Comparison of ENCODE assay signal across 27 cellular contexts in genomic region chr1:51740652-51741051, GRCh38.
A peak's percentile ranks its signal among the peaks of the same experiment; 100 is the strongest.
DNase-seq lines count a peak whose midpoint lies in the region; ATAC-seq and TF ChIP-seq lines count a peak whose summit lies in the region.
"Had no signal": no experiment of that assay in that cellular context is flagged by ENCODE, and none has a peak within 500 bp of the region (broad histone marks: within the 10 kb centered on the region; RNA-seq: fewer than 3 reads in every experiment).

No MANE protein-coding gene starts in this region.

- in situ Hi-C loops in GM13977 (cut with MboI; ENCODE audit: low pct_unique_long_range_greater_than_20kb, low sequenced_read_pairs, unreplicated experiment), result no loop called here

- no peak overlapping the region for H3K27ac Mint-ChIP-seq in activated B cell treated with CpG ODN at 0.5 μM for 24 hours
- peak overlapping the region; percentile 10 to 46 (median 14) for H3K27ac Mint-ChIP-seq in nephron
- H3K27ac Mint-ChIP-seq: activated CD8-positive, alpha-beta T cell treated with anti-CD3 and anti-CD28 coated beads for 36 hours; memory B cell had no signal

- ATAC-seq in GM18511 (IDR thresholded peaks at IDR 0.05; ENCODE audit: unreplicated experiment) (peak; percentile 63), activated B cell treated with CpG ODN at 0.5 μM for 24 hours (ENCODE audit: low read depth) (peak; percentile 34), HG03108 (IDR thresholded peaks at IDR 0.05; ENCODE audit: unreplicated experiment) (no peak)
- ATAC-seq: activated CD8-positive, alpha-beta T cell treated with anti-CD3 and anti-CD28 coated beads for 36 hours; body of pancreas; heart left ventricle had no signal

- H3K27me3 Mint-ChIP-seq in activated B cell treated with CpG ODN at 0.5 μM for 24 hours, result no peaks in the 10 kb centered on the region
- no peaks in the 10 kb centered on the region for H3K27me3 Mint-ChIP-seq in nephron (ENCODE audit: low read depth)
- H3K27me3 Mint-ChIP-seq: activated CD8-positive, alpha-beta T cell treated with anti-CD3 and anti-CD28 coated beads for 36 hours; memory B cell had no signal

- no peak overlapping the region for H3K27ac ChIP-seq in HEK293 (ENCODE audit: extremely low read depth, low read depth, low read length)
- H3K27ac ChIP-seq: heart left ventricle had no signal

- no peak for TF ChIP-seq CTCF in HEK293 (tag by site-specific recombination; IDR thresholded peaks at IDR 0.05)
- TF ChIP-seq CTCF in activated B cell treated with CpG ODN at 0.5 μM for 24 hours (IDR thresholded peaks at IDR 0.05), result no peak
- TF ChIP-seq CTCF in nephron (IDR thresholded peaks at IDR 0.05; ENCODE audit: unreplicated experiment in 3 of 3), result no peak
- no peak for TF ChIP-seq CTCF in GM13977 (IDR thresholded peaks at IDR 0.05; ENCODE audit: extremely low read depth, insufficient read depth, missing control alignments)

- H3K4me3 ChIP-seq in HEK293 (ENCODE audit: low read depth, low read length), result no peak overlapping the region
- H3K4me3 ChIP-seq: body of pancreas, heart left ventricle, smooth muscle cell had no signal

- H3K9me3 ChIP-seq in HEK293 (ENCODE audit: control insufficient read depth, insufficient read depth, low read depth, low read length), result no peaks in the 10 kb centered on the region
- H3K9me3 ChIP-seq: body of pancreas, heart left ventricle had no signal

- intact Hi-C loops in activated B cell treated with CpG ODN at 0.5 μM for 24 hours (cut with micrococcal nuclease), result no loop called here

- H3K4me3 Mint-ChIP-seq in activated B cell treated with CpG ODN at 0.5 μM for 24 hours (no peak overlapping the region), nephron (no peak overlapping the region)
- H3K4me3 Mint-ChIP-seq: activated CD8-positive, alpha-beta T cell treated with anti-CD3 and anti-CD28 coated beads for 36 hours; memory B cell had no signal

- POLR2A ChIA-PET in HEK293 (lab: Yijun Ruan, JAX) (no interaction called here), activated B cell treated with CpG ODN at 0.5 μM for 24 hours (lab: Charles Lee) (no interaction called here)

- DNase-seq in activated B cell treated with CpG ODN at 0.5 μM for 24 hours (no peak), GM13977 (ENCODE audit: low spot score) (no peak), nucleus accumbens (lab: John Stamatoyannopoulos, UW) (no peak)
- DNase-seq in activated CD8-positive, alpha-beta memory T cell treated with anti-CD3 and anti-CD28 coated beads for 24 hours, result no peak
- DNase-seq: activated CD8-positive, alpha-beta T cell treated with anti-CD3 and anti-CD28 coated beads for 36 hours; activated gamma-delta T cell treated with Interleukin-2 at 50 U/mL for 16 hours; activated T-cell treated with anti-CD3 and anti-CD28 coated beads for 4 hours; body of pancreas; C1 segment of cervical spinal cord; Calu3; DND-41; erythroblast; H7; heart left ventricle; KBM-7; MM.1S; NCI-H1417 treated with DMSO at 0.1 percent for 48 hours; NCI-H2081 treated with DMSO at 0.1 percent for 48 hours; NCI-H446 treated with DMSO at 0.1 percent for 48 hours; SHP77 treated with DMSO at 0.1 percent for 48 hours; stimulated activated CD4-positive, alpha-beta T cell treated with anti-CD3 and anti-CD28 coated beads, Interleukin-2, amount 100 ng/mL, for 24 hours had no signal

- CTCF ChIA-PET in HEK293 (lab: Yijun Ruan, JAX), result interaction anchor here (0.6 to 0.9 kb wide), 2 partner anchors 28 to 185 kb away, joined by 3 to 4 read pairs; no protein-coding TSS in a partner anchor
- CTCF ChIA-PET in activated B cell treated with CpG ODN at 0.5 μM for 24 hours (lab: Charles Lee), result no interaction called here

- H3K36me3 Mint-ChIP-seq in activated B cell treated with CpG ODN at 0.5 μM for 24 hours (ENCODE audit: low read depth), result peaks cover 10% of the 10 kb centered on the region
- peaks cover 9% of the 10 kb centered on the region for H3K36me3 Mint-ChIP-seq in nephron (ENCODE audit: low read depth)

- H3K4me1 ChIP-seq in HEK293 (ENCODE audit: control insufficient read depth, insufficient read depth, low read length), result peaks cover 53% of the 10 kb centered on the region

- H3K9me3 Mint-ChIP-seq in activated B cell treated with CpG ODN at 0.5 μM for 24 hours (no peaks in the 10 kb centered on the region), nephron (no peaks in the 10 kb centered on the region)
- H3K9me3 Mint-ChIP-seq: activated CD8-positive, alpha-beta T cell treated with anti-CD3 and anti-CD28 coated beads for 36 hours; memory B cell had no signal

- peaks cover 35% of the 10 kb centered on the region for H3K4me1 Mint-ChIP-seq in activated B cell treated with CpG ODN at 0.5 μM for 24 hours
- H3K4me1 Mint-ChIP-seq in nephron, result peaks cover 32% of the 10 kb centered on the region

- no peaks in the 10 kb centered on the region for H3K36me3 ChIP-seq in HEK293 (ENCODE audit: control insufficient read depth in 2 of 2, insufficient read depth in 1 of 2, low read length in 2 of 2)

TF ChIP-seq in HEK293, 187 proteins besides CTCF, POLR2A, EP300 and RAD21 (continues in another document):
- TF ChIP-seq IKZF3 (tag by site-specific recombination; IDR thresholded peaks at IDR 0.05) (peak; percentile 64; the same call in 1 of the 2 replicates), ZNF639 (tag by site-specific recombination; IDR thresholded peaks at IDR 0.05) (no peak), HIC1 (tag by site-specific recombination; IDR thresholded peaks at IDR 0.05) (no peak), ZNF843 (tag by site-specific recombination; IDR thresholded peaks at IDR 0.05) (peak; percentile 72), ZNF510 (tag by site-specific recombination; IDR thresholded peaks at IDR 0.05; ENCODE audit: insufficient replicate concordance) (no peak), ZNF133 (tag by site-specific recombination; IDR thresholded peaks at IDR 0.05) (no peak), ZNF521 (tag by site-specific recombination; IDR thresholded peaks at IDR 0.05) (no peak), ZNF623 (tag by site-specific recombination; IDR thresholded peaks at IDR 0.05) (no peak), ZNF18 (tag by site-specific recombination; IDR thresholded peaks at IDR 0.05) (peak; percentile 40; the same call in 1 of the 2 replicates), ZNF155 (tag by site-specific recombination; IDR thresholded peaks at IDR 0.05) (no peak), FEZF1 (tag by site-specific recombination; IDR thresholded peaks at IDR 0.05) (peak; percentile 63), ZNF596 (tag by site-specific recombination; IDR thresholded peaks at IDR 0.05) (no peak), ZNF768 (tag by site-specific recombination; IDR thresholded peaks at IDR 0.05) (no peak), BCL11B (tag by site-specific recombination; IDR thresholded peaks at IDR 0.05; ENCODE audit: low read depth) (no peak), ZNF692 (tag by site-specific recombination; IDR thresholded peaks at IDR 0.05) (no peak)
